8 cellular contexts compared by ENCODE assay signal in the genomic region with DNA sequence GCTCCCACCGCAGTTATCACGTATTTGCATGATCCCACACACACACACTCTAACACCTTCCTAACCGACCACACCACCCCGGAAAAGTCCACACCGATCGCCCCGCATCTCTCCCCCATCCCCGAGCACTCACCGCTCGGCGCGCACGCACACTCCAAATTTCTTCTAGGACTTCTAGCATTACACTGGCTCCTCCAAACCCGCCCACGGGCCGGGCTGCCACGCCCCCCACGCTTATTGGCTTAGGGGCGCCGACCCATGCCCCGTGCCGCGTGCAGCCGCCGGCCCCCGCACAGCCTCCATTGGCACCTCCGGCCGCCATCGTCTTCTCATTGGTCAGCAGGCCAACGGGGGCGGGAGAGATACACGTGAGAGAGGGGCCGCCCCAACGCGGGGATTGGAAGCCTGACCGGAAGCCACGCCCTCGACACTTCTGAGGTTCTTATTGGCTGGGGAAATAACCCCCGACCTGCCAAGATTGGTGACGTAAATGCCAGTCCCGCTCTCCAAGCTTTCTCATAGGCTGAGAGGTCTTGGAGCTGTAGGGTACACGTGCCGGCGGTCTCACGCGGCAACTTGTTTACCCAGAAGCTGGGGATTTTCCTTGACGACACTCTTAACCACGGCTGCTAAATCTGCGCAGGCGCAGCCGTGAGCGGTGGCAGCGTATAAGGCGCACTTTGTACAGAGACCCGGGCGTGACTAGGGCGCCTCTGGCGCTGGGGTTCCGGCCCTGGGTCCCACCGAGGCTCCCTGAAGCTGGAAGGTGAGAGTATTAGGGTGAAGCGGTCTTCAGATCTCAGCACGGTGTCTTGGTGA. TPM values are rescaled to one million over a fixed set of nuclear protein-coding genes. Genes with fewer than 3 reads are reported as not detected.
A peak's percentile ranks its signal among the peaks of the same experiment; 100 is the strongest.
DNase-seq lines count a peak whose midpoint lies in the region; ATAC-seq and TF ChIP-seq lines count a peak whose summit lies in the region.

No MANE protein-coding gene starts in this region.

- ATAC-seq in HG02759 (IDR thresholded peaks at IDR 0.05; ENCODE audit: unreplicated experiment) (peak; percentile 82), heart right ventricle (peak; percentile 65 to 75 (median 68))

- peak overlapping the region; percentile 66 for H3K9ac ChIP-seq in SU-DHL-6 (ENCODE audit: low read length)

- H3K79me2 ChIP-seq in SU-DHL-6 (ENCODE audit: insufficient read depth, low read length), result peaks cover 8% of the 10 kb centered on the region; the same call in 1 of the 2 replicates

- no peaks in the 10 kb centered on the region for H3K27me3 ChIP-seq in SU-DHL-6 (ENCODE audit: low read length)
- H3K27me3 ChIP-seq in adrenal gland, result no peaks in the 10 kb centered on the region
- H3K27me3 ChIP-seq in heart right ventricle, result no peaks in the 10 kb centered on the region

- H3F3A ChIP-seq in SU-DHL-6 (ENCODE audit: insufficient read depth), result peaks cover 15% of the 10 kb centered on the region

- H3K4me1 ChIP-seq in adrenal gland (replicated peaks in 1 of 2) (peaks cover 24 to 35% of the 10 kb centered on the region in 2 donors), heart right ventricle (peaks cover 19 to 91% (median 50%) of the 10 kb centered on the region in 9 donors)

- no peaks in the 10 kb centered on the region for H3K9me2 ChIP-seq in SU-DHL-6 (replicated peaks; ENCODE audit: insufficient read depth, low read length)

- TF ChIP-seq CTCF in GM12874 (IDR thresholded peaks at IDR 0.05; ENCODE audit: insufficient read depth, low read depth, low read length) (peak; percentile 24; the same call in 1 of the 2 replicates), SU-DHL-6 (IDR thresholded peaks at IDR 0.05; ENCODE audit: insufficient read depth, low read length, poor library complexity, severe bottlenecking) (no peak), adrenal gland (IDR thresholded peaks at IDR 0.05) (peak in 1 of 6 experiments; percentile 9), heart right ventricle (IDR thresholded peaks at IDR 0.05) (peak in 4 of 9 donors; percentile 12 to 42 (median 28))

- DNase-seq in NCI-H1417 (lab: John Stamatoyannopoulos, UW) (peak; percentile 96 to 100 (median 97)), adrenal gland (peak; percentile 100), heart right ventricle (peak; percentile 100), posterior vena cava (ENCODE audit: low spot score) (peak; percentile 100), ureter (ENCODE audit: low spot score) (peak; percentile 100)

- H3K27ac ChIP-seq in SU-DHL-6 (ENCODE audit: low read depth, low read length), result peak overlapping the region; percentile 70
- peak overlapping the region; percentile 99 to 100 (median 100) for H3K27ac ChIP-seq in adrenal gland
- peak overlapping the region; percentile 97 to 100 (median 100) for H3K27ac ChIP-seq in heart right ventricle

- H2AFZ ChIP-seq in SU-DHL-6 (ENCODE audit: low read depth, low read length, severe bottlenecking), result peak overlapping the region; percentile 28

- H4K20me1 ChIP-seq in SU-DHL-6 (ENCODE audit: low read depth, low read length), result no peaks in the 10 kb centered on the region

- peak; percentile 100 for TF ChIP-seq POLR2A in adrenal gland (IDR thresholded peaks at IDR 0.05)

- WGBS in adrenal gland, 4 donors, result 0 to 1% (median 1%) methylated on average over 26 to 62 of the region's 62 CpGs
- 0 to 1% methylated on average over 62 of the region's 62 CpGs for WGBS in heart right ventricle, 2 donors

- intact Hi-C loops in adrenal gland (cut with DNase I) (no loop called here), heart right ventricle (cut with DNase I) (loop anchor here in 4 of 10 donors (2.0 to 10.0 kb wide), 5 partner anchors 18 to 322 kb away; a partner anchor contains a TSS), posterior vena cava (cut with DNase I) (no loop called here)

- H3K4me3 ChIP-seq in SU-DHL-6 (ENCODE audit: insufficient read depth, low read length, poor library complexity, severe bottlenecking), result peak overlapping the region; percentile 61
- H3K4me3 ChIP-seq in adrenal gland, result peak overlapping the region; percentile 36 to 99 (median 84)
- peak overlapping the region; percentile 66 to 91 (median 81) for H3K4me3 ChIP-seq in heart right ventricle

- H3K36me3 ChIP-seq in SU-DHL-6 (ENCODE audit: low read length) (no peaks in the 10 kb centered on the region), adrenal gland (replicated peaks in 1 of 2) (peaks cover 0 to 21% of the 10 kb centered on the region in 2 donors), heart right ventricle (peaks cover 0 to 30% (median 15%) of the 10 kb centered on the region in 9 donors)

- peak overlapping the region; percentile 82 for H3K4me2 ChIP-seq in SU-DHL-6 (ENCODE audit: low read depth, low read length, poor library complexity, severe bottlenecking)

- H3K9me3 ChIP-seq in SU-DHL-6 (ENCODE audit: insufficient read depth, low read length), result no peaks in the 10 kb centered on the region
- H3K9me3 ChIP-seq in adrenal gland (replicated peaks in 1 of 3), result no peaks in the 10 kb centered on the region
- H3K9me3 ChIP-seq in heart right ventricle, result no peaks in the 10 kb centered on the region

RNA-seq across cellular contexts. Expression of a gene that starts 4.2 kb away (rescaled TPM):
- total RNA-seq in adrenal gland (100 to 1,000 TPM in 5 of 8 donors, 10 to 100 TPM in 3; 40.1 to 295 (median 108) TPM), heart right ventricle (100 to 1,000 TPM in 6 of 10 donors, 10 to 100 TPM in 4; 37.4 to 154 (median 112) TPM), posterior vena cava (100 to 1,000 TPM; 203 to 206 TPM), ureter (152 TPM)
- polyA plus RNA-seq in adrenal gland (100 to 1,000 TPM in 2 of 3 donors, 10 to 100 TPM in 1; 12.4 to 360 (median 161) TPM), heart right ventricle (100 to 1,000 TPM; 112 to 135 TPM)

RNA-seq across cellular contexts. Expression of a gene that starts 6.4 kb away (rescaled TPM):
- total RNA-seq in adrenal gland, result 100 to 1,000 TPM in 2 of 8 donors, 10 to 100 TPM in 6; 18.8 to 139 (median 61.5) TPM
- 100 to 1,000 TPM in 1 of 3 donors, 10 to 100 TPM in 2; 65.8 to 206 (median 81.2) TPM for polyA plus RNA-seq in adrenal gland
- 10 to 100 TPM; 46.8 to 67.8 (median 62.7) TPM for total RNA-seq in heart right ventricle
- polyA plus RNA-seq in heart right ventricle, result 10 to 100 TPM; 49.0 to 54.3 TPM
- total RNA-seq in posterior vena cava, result 10 to 100 TPM; 66.7 to 80.1 TPM
- total RNA-seq in ureter, result 87.9 TPM

RNA-seq across cellular contexts. Expression of a gene that starts 19.8 kb away (rescaled TPM):
- total RNA-seq in adrenal gland, result 10 to 100 TPM in 7 of 8 donors, 1 to 10 TPM in 1; 6.2 to 31.9 (median 20.1) TPM
- 10 to 100 TPM in 2 of 3 donors, 1 to 10 TPM in 1; 8.3 to 14.0 (median 11.9) TPM for polyA plus RNA-seq in adrenal gland
- 10 to 100 TPM in 1 of 10 donors, 1 to 10 TPM in 9; 5.2 to 15.2 (median 7.3) TPM for total RNA-seq in heart right ventricle
- 1 to 10 TPM; 4.5 to 7.8 TPM for polyA plus RNA-seq in heart right ventricle
- 10 to 100 TPM; 12.9 to 16.4 TPM for total RNA-seq in posterior vena cava
- total RNA-seq in ureter, result 17.1 TPM

RNA-seq across cellular contexts. Expression of a gene that starts 32.5 kb away (rescaled TPM):
- total RNA-seq in adrenal gland (under 1 TPM in 2 of 8 donors, not detected in 6; 0.29 to 0.34 TPM), heart right ventricle (under 1 TPM in 5 of 10 donors, not detected in 5; 0.17 to 0.52 (median 0.38) TPM), posterior vena cava (under 1 TPM in 1 of 2 donors, not detected in 1; 0.67 TPM), ureter (not detected)
- polyA plus RNA-seq in adrenal gland (1 to 10 TPM in 1 of 3 donors, under 1 TPM in 1, not detected in 1; 0.32 to 1.0 TPM), heart right ventricle (1 to 10 TPM in 1 of 2 donors, under 1 TPM in 1; 0.91 to 1.5 TPM)

RNA-seq across cellular contexts. Expression of a gene that starts 33.6 kb away (rescaled TPM):
- total RNA-seq in adrenal gland (10 to 100 TPM; 10.5 to 29.7 (median 15.2) TPM), heart right ventricle (1 to 10 TPM; 5.3 to 9.4 (median 7.7) TPM), posterior vena cava (1 to 10 TPM; 4.5 to 5.6 TPM), ureter (7.1 TPM)
- polyA plus RNA-seq in adrenal gland (1 to 10 TPM; 3.3 to 5.3 (median 5.0) TPM), heart right ventricle (10 to 100 TPM in 1 of 2 donors, 1 to 10 TPM in 1; 4.2 to 13.8 TPM)

Comparison
In these comparisons a context has a peak if more than half of its experiments do, and no peak if none do; other contexts are left out.
1. Peak in every context shown above with its lines: DNase-seq, ATAC-seq, H3K4me3 ChIP-seq and H3K27ac ChIP-seq.